Comparison of ENCODE assay signal across 21 cellular contexts in the genomic region with DNA sequence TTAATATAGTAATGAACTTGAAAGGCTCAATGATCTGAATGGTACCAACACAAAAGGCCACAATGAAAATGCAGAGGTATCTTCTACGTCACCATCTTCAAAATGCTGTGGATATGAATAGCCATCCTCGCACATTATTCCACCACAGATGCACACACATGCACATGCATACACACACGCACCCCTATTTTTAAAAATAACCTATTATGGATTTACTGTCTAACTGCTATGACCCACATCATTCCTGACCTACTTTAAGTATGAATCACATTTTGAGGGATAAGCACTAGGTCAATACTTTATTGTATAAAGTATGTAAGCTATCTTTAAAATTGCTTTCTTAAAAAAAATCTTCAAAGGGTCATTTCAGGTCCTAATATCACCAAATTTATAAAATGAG. TPM values are rescaled to one million over a fixed set of nuclear protein-coding genes. Genes with fewer than 3 reads are reported as not detected.
DNase-seq lines count a peak whose midpoint lies in the region; ATAC-seq and TF ChIP-seq lines count a peak whose summit lies in the region.
"Had no signal": no experiment of that assay in that cellular context is flagged by ENCODE, and none has a peak within 500 bp of the region (broad histone marks: within the 10 kb centered on the region; RNA-seq: fewer than 3 reads in every experiment).

No MANE protein-coding gene starts in this region.

- peak; percentile 72 for DNase-seq in ELR (ENCODE audit: low read depth)
- DNase-seq in adipocyte (ENCODE audit: low read depth) = peak; percentile 53
- DNase-seq in fibroblast of pulmonary artery (ENCODE audit: low read depth) = peak; percentile 46
- no peak for DNase-seq in iPS-NIHi11 (ENCODE audit: low spot score)
- no peak for DNase-seq in substantia nigra (lab: John Stamatoyannopoulos, UW)
- DNase-seq: gastrocnemius medialis; natural killer cell; NCI-H1694 treated with DMSO at 0.1 percent for 48 hours; NCI-H69; posterior cingulate gyrus; stimulated activated CD4-positive, alpha-beta T cell treated with anti-CD3 and anti-CD28 coated beads, Interleukin-2, amount 100 ng/mL, for 24 hours; stimulated activated naive B cell treated with anti-CD40 and anti-IgM and Interleukin-4, amounts not matched to agents 10 μg/mL and 1 μg/mL and 100 μg/mL, for 72 hours; SW 1271 had no signal

- H3K9ac ChIP-seq in adipocyte (ENCODE audit: low read length) (no peak overlapping the region), skeletal muscle satellite cell (ENCODE audit: low read depth, low read length) (peak overlapping the region; percentile 74)

- H3K9me3 ChIP-seq in adipocyte (ENCODE audit: control insufficient read depth, low read length) (no peaks in the 10 kb centered on the region), skeletal muscle satellite cell (replicated peaks; ENCODE audit: low read length) (no peaks in the 10 kb centered on the region)
- H3K9me3 ChIP-seq: gastrocnemius medialis had no signal

- no peak for TF ChIP-seq CTCF in fibroblast of pulmonary artery (IDR thresholded peaks at IDR 0.05; ENCODE audit: low read length, missing control alignments)

- H3K36me3 ChIP-seq in adipocyte (ENCODE audit: control insufficient read depth, insufficient read depth, low read length, severe bottlenecking) = peaks cover 6% of the 10 kb centered on the region
- peaks cover 7% of the 10 kb centered on the region for H3K36me3 ChIP-seq in skeletal muscle satellite cell (ENCODE audit: insufficient read depth, low read length)
- H3K36me3 ChIP-seq: gastrocnemius medialis had no signal

- ATAC-seq in HG02642 (IDR thresholded peaks at IDR 0.05; ENCODE audit: poor library complexity, unreplicated experiment) = no peak
- ATAC-seq: activated CD4-positive, CD25-positive, alpha-beta regulatory T cell treated with anti-CD3 and anti-CD28 coated beads, Interleukin-2, amount 50 U/mL, for 24 hours; activated naive CD4-positive, alpha-beta T cell treated with anti-CD3 and anti-CD28 coated beads, Interleukin-2, amount 50 U/mL, for 72 hours; gastrocnemius medialis; K562; natural killer cell; Right ventricle myocardium inferior; stimulated activated naive B cell treated with anti-CD40 and anti-IgM and Interleukin-4, amounts not matched to agents 10 μg/mL and 1 μg/mL and 100 μg/mL, for 72 hours had no signal

- H3K4me3 ChIP-seq in adipocyte (ENCODE audit: low read length) (peak overlapping the region; percentile 48), fibroblast of pulmonary artery (replicated peaks; ENCODE audit: low read depth, low read length) (no peak overlapping the region), skeletal muscle satellite cell (ENCODE audit: low read length) (no peak overlapping the region)
- H3K4me3 ChIP-seq: gastrocnemius medialis, K562 had no signal

- peak overlapping the region; percentile 3 for H3K4me2 ChIP-seq in skeletal muscle satellite cell (ENCODE audit: low read length)

- H3K4me1 ChIP-seq in adipocyte (ENCODE audit: control insufficient read depth, insufficient read depth, low read length) = peaks cover 22% of the 10 kb centered on the region
- H3K4me1 ChIP-seq in skeletal muscle satellite cell (ENCODE audit: control insufficient read depth, insufficient read depth, low read length) = peaks cover 55% of the 10 kb centered on the region
- H3K4me1 ChIP-seq: gastrocnemius medialis had no signal

- H3K27ac ChIP-seq in substantia nigra (ENCODE audit: low read depth, low read length, poor library complexity, severe bottlenecking) = no peak overlapping the region
- H3K27ac ChIP-seq: gastrocnemius medialis had no signal

- H3K27me3 ChIP-seq in adipocyte (replicated peaks; ENCODE audit: control insufficient read depth, insufficient read depth, low read length) (no peaks in the 10 kb centered on the region), skeletal muscle satellite cell (ENCODE audit: control insufficient read depth, insufficient read depth, low read length) (no peaks in the 10 kb centered on the region)
- H3K27me3 ChIP-seq: gastrocnemius medialis had no signal

RNA-seq across cellular contexts. Expression of a gene that starts 24.4 kb away (rescaled TPM):
- 0.22 and 0.76 TPM in 2 replicates for total RNA-seq in skeletal muscle satellite cell (2012; rRNA removed)
- total RNA-seq: activated T-helper 1 cell treated with anti-CD3 and anti-CD28 coated beads, Interleukin-12 subunit alpha, Interleukin-12 subunit beta, Interleukin-2, Interleukin-4 antibody, amounts not matched to agents 30 ng/mL and 10 ng/mL and 1 ng/mL, durations not matched to agents 14 hours and 24 hours and 36 hours; kidney epithelial cell had no signal

RNA-seq across cellular contexts. Expression of a gene that starts 52.1 kb away (rescaled TPM):
- total RNA-seq in skeletal muscle satellite cell (2012; rRNA removed) = 5.9 and 8.1 TPM in 2 replicates

Comparison
In these comparisons a context has a peak if more than half of its experiments do, and no peak if none do; other contexts are left out.
1. DNase-seq: peak in ELR (single experiment), adipocyte (single experiment) and fibroblast of pulmonary artery (single experiment); none in iPS-NIHi11 (single experiment) and substantia nigra (0 of 49).